ENCODE assay signal across 10 cellular contexts in genomic region chr18:36075862-36076587, GRCh38. TPM values are rescaled to one million over a fixed set of nuclear protein-coding genes. Genes with fewer than 3 reads are reported as not detected.
DNase-seq lines count a peak whose midpoint lies in the region; ATAC-seq and TF ChIP-seq lines count a peak whose summit lies in the region.
"Had no signal": no experiment of that assay in that cellular context is flagged by ENCODE, and none has a peak within 500 bp of the region (broad histone marks: within the 10 kb centered on the region; RNA-seq: fewer than 3 reads in every experiment).

No MANE protein-coding gene starts in this region.

- DNase-seq in ACHN, result peak; percentile 55
- peak; percentile 10 for DNase-seq in NCI-H2107 (lab: John Stamatoyannopoulos, UW)
- peak; percentile 25 to 56 for DNase-seq in erythroblast (lab: John Stamatoyannopoulos, UW)
- no peak for DNase-seq in cerebellum (ENCODE audit: low spot score)
- no peak for DNase-seq in activated CD4-positive, alpha-beta T cell treated with anti-CD3 and anti-CD28 coated beads for 36 hours
- DNase-seq: activated gamma-delta T cell, immature natural killer cell had no signal

- H3K27me3 Mint-ChIP-seq in activated CD4-positive, alpha-beta T cell treated with anti-CD3 and anti-CD28 coated beads for 36 hours, result peaks cover 8% of the 10 kb centered on the region

- CTCF ChIA-PET in activated CD4-positive, alpha-beta T cell treated with anti-CD3 and anti-CD28 coated beads for 36 hours (lab: Charles Lee), result no interaction called here

- POLR2A ChIA-PET in activated CD4-positive, alpha-beta T cell treated with anti-CD3 and anti-CD28 coated beads for 36 hours (lab: Charles Lee), result interaction anchor here (0.5 kb wide), 1 partner anchor 67 kb away, joined by 3 read pairs; no protein-coding TSS in a partner anchor

- no peak overlapping the region for H3K27ac Mint-ChIP-seq in activated CD4-positive, alpha-beta T cell treated with anti-CD3 and anti-CD28 coated beads for 36 hours
- H3K27ac Mint-ChIP-seq: immature natural killer cell had no signal

- intact Hi-C loops in activated CD4-positive, alpha-beta T cell treated with anti-CD3 and anti-CD28 coated beads for 36 hours (cut with DNase I, micrococcal nuclease), result no loop called here

- H3K36me3 Mint-ChIP-seq in activated CD4-positive, alpha-beta T cell treated with anti-CD3 and anti-CD28 coated beads for 36 hours (ENCODE audit: low read depth), result no peaks in the 10 kb centered on the region

- H3K4me3 Mint-ChIP-seq in activated CD4-positive, alpha-beta T cell treated with anti-CD3 and anti-CD28 coated beads for 36 hours, result no peak overlapping the region
- H3K4me3 Mint-ChIP-seq: immature natural killer cell had no signal

- in situ Hi-C loops in ACHN (cut with HindIII; ENCODE audit: low pct_ligation_motif_present, low pct_unique_long_range_greater_than_20kb, low sequenced_read_pairs), result no loop called here

- ATAC-seq in GM21390 (IDR thresholded peaks at IDR 0.05; ENCODE audit: unreplicated experiment), result peak; percentile 63
- no peak for ATAC-seq in GM18498 (IDR thresholded peaks at IDR 0.05; ENCODE audit: unreplicated experiment)
- no peak for ATAC-seq in HG03025 (IDR thresholded peaks at IDR 0.05; ENCODE audit: low FRiP score, unreplicated experiment)
- ATAC-seq in activated CD4-positive, alpha-beta T cell treated with anti-CD3 and anti-CD28 coated beads for 36 hours, result no peak

- TF ChIP-seq POLR2A in erythroblast (IDR thresholded peaks at IDR 0.05; ENCODE audit: low read length), result no peak

- peaks cover 6% of the 10 kb centered on the region for H3K9me3 Mint-ChIP-seq in activated CD4-positive, alpha-beta T cell treated with anti-CD3 and anti-CD28 coated beads for 36 hours (ENCODE audit: low read depth)

- H3K4me1 Mint-ChIP-seq in activated CD4-positive, alpha-beta T cell treated with anti-CD3 and anti-CD28 coated beads for 36 hours, result no peaks in the 10 kb centered on the region
- H3K4me1 Mint-ChIP-seq: immature natural killer cell had no signal

RNA-seq across cellular contexts. Expression of gene RPRD1A, which starts 8.7 kb away (rescaled TPM):
- total RNA-seq in cerebellum, result 108 TPM
- 10 to 100 TPM; 27.9 to 32.1 TPM for total RNA-seq in activated CD4-positive, alpha-beta T cell treated with anti-CD3 and anti-CD28 coated beads for 36 hours

RNA-seq across cellular contexts. Expression of gene SLC39A6, which starts 53.1 kb away (rescaled TPM):
- total RNA-seq in cerebellum, result 160 TPM
- 10 to 100 TPM; 23.9 to 28.6 TPM for total RNA-seq in activated CD4-positive, alpha-beta T cell treated with anti-CD3 and anti-CD28 coated beads for 36 hours

RNA-seq across cellular contexts. Expression of gene ELP2, which starts 53.7 kb away (rescaled TPM):
- 134 TPM for total RNA-seq in cerebellum
- total RNA-seq in activated CD4-positive, alpha-beta T cell treated with anti-CD3 and anti-CD28 coated beads for 36 hours, result 100 to 1,000 TPM in 1 of 2 experiments, 10 to 100 TPM in 1; 76.5 to 114 TPM

Comparison
In these comparisons a context has a peak if more than half of its experiments do, and no peak if none do; other contexts are left out.
1. DNase-seq: peak in ACHN (single experiment), NCI-H2107 (single experiment) and erythroblast (2 of 2); none in cerebellum (single experiment) and activated CD4-positive, alpha-beta T cell treated with anti-CD3 and anti-CD28 coated beads for 36 hours (single experiment).